In genomic region chrX:78139160-78140123, GRCh38 we compare ENCODE assay signal across 8 cellular contexts. TPM values are rescaled to one million over a fixed set of nuclear protein-coding genes. Genes with fewer than 3 reads are reported as not detected.
DNase-seq lines count a peak whose midpoint lies in the region; ATAC-seq and TF ChIP-seq lines count a peak whose summit lies in the region.

Gene TAF9B (minus strand): TSS chrX:78139650. CDS start chrX:78139611, 39 bp downstream.

- intact Hi-C loops in right lobe of liver (cut with DNase I), result no loop called here

- peak within 1 kb of the TSS; percentile 49 for H3K4me2 ChIP-seq in BLaER1

- WGBS in right lobe of liver (ENCODE audit: insufficient coverage, low coverage, low lambda C conversion rate, missing lambda C conversion rate), result 38% methylated on average over 19 of the region's 59 CpGs

- peak; percentile 96 for ATAC-seq in GM19324 (IDR thresholded peaks at IDR 0.05; ENCODE audit: low FRiP score, unreplicated experiment)
- ATAC-seq in HG03469 (IDR thresholded peaks at IDR 0.05; ENCODE audit: unreplicated experiment), result peak; percentile 91
- peak; percentile 89 to 100 (median 99) for ATAC-seq in right lobe of liver

- H3K9me3 ChIP-seq in BLaER1 (peaks cover 7% of the 10 kb centered on the region; the same call in 1 of the 2 replicates), right lobe of liver (no peaks in the 10 kb centered on the region)

- H3K36me3 ChIP-seq in BLaER1 (no peaks in the 10 kb centered on the region), right lobe of liver (no peaks in the 10 kb centered on the region)

- peaks cover 16% of the 10 kb centered on the region for H3K27me3 ChIP-seq in BLaER1
- no peaks in the 10 kb centered on the region for H3K27me3 ChIP-seq in right lobe of liver

- H3K4me3 ChIP-seq in BLaER1 (peak within 1 kb of the TSS; percentile 77), right lobe of liver (peak within 1 kb of the TSS; percentile 35 to 70 (median 66))

- TF ChIP-seq POLR2A in right lobe of liver (IDR thresholded peaks at IDR 0.05), result peak; percentile 45

- H3K4me1 ChIP-seq in BLaER1 (no peaks in the 10 kb centered on the region), right lobe of liver (no peaks in the 10 kb centered on the region)

- H4K20me1 ChIP-seq in BLaER1, result no peaks in the 10 kb centered on the region

- H3K27ac ChIP-seq in BLaER1 (peak within 1 kb of the TSS; percentile 81), right lobe of liver (peak within 1 kb of the TSS; percentile 27 to 60 (median 39))

- peak within 1 kb of the TSS; percentile 83 for H3K9ac ChIP-seq in BLaER1

- TF ChIP-seq CTCF in right lobe of liver (IDR thresholded peaks at IDR 0.05), result no peak

- peak; percentile 61 for DNase-seq in NCI-H526 treated with DMSO at 0.1 percent for 48 hours (lab: John Stamatoyannopoulos, UW)
- DNase-seq in activated CD4-positive, alpha-beta T cell treated with anti-CD3 and anti-CD28 coated beads, Interleukin-2, amount 50 U/mL, for 4 hours, result peak; percentile 76 to 78
- peak; percentile 54 to 79 for DNase-seq in dermis microvascular lymphatic vessel endothelial cell (ENCODE audit: low read depth in 2 of 2)
- DNase-seq in right lobe of liver, result peak; percentile 86 to 91 (median 88)
- peak; percentile 72 to 81 for DNase-seq in stimulated activated CD4-positive, alpha-beta T cell treated with anti-CD3 and anti-CD28 coated beads, Interleukin-4, amount 100 ng/mL, for 4 hours

RNA-seq across cellular contexts. Expression of gene TAF9B, which starts in this region (rescaled TPM):
- total RNA-seq in dermis microvascular lymphatic vessel endothelial cell (14.9 and 20.2 TPM in 2 replicates), right lobe of liver (1 to 10 TPM; 3.3 to 9.6 (median 6.1) TPM)

Comparison
In these comparisons a context has a peak if more than half of its experiments do, and no peak if none do; other contexts are left out.
1. Peak in every context shown above with its lines: DNase-seq, ATAC-seq, H3K4me3 ChIP-seq and H3K27ac ChIP-seq.